Comparison of ENCODE assay signal across 8 cellular contexts in the genomic region with DNA sequence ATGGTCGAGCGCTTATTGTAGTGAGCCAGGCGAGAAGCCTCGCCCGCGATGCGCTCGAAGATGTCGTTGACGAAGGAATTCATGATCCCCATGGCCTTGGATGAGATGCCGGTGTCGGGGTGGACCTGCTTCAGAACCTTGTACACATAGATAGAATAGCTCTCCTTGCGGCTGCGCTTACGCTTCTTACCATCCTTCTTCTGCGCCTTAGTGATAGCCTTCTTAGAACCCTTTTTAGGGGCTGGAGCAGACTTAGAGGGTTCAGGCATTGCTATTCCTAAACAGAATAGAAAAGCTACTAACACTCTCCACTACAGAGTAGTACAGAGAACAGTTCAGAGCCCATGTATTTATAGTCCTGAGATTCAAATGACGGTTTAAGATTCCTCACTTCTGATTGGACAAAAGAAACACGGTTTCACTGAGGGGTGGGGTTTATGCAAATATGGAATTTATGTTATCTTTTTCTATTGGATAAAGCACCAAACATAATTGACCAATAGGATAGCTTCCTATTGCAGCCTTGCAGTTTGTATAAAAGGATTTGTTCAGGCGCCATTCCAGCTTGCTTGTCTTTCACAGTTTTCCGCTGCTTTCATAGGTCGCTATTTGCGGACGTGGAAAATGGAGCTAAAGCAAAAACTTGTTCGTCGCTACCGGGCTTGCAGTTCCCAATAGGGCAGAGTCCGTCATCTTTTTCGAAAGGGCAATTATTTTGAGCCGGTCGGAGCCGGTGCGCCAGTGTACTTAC. TPM values are rescaled to one million over a fixed set of nuclear protein-coding genes. Genes with fewer than 3 reads are reported as not detected.
DNase-seq lines count a peak whose midpoint lies in the region; ATAC-seq and TF ChIP-seq lines count a peak whose summit lies in the region.

No MANE protein-coding gene starts in this region.

- peak; percentile 97 for TF ChIP-seq POLR2A in prostate gland (IDR thresholded peaks at IDR 0.05)

- peak; percentile 71 for ATAC-seq in GM19395 (IDR thresholded peaks at IDR 0.05; ENCODE audit: unreplicated experiment)
- peak; percentile 61 for ATAC-seq in HG03520 (IDR thresholded peaks at IDR 0.05; ENCODE audit: unreplicated experiment)

- peak overlapping the region; percentile 87 to 92 for H3K4me3 Mint-ChIP-seq in CD14-positive monocyte

- H3K9me3 Mint-ChIP-seq in CD14-positive monocyte = peaks cover 0 to 2% (median 0%) of the 10 kb centered on the region in 7 donors

- intact Hi-C loops in CD14-positive monocyte (cut with micrococcal nuclease) (loop anchor here in 1 of 2 donors (5.0 kb wide), 1 partner anchor 79 kb away; a partner anchor contains a TSS), cardiac septum (cut with DNase I) (no loop called here), prostate gland (cut with DNase I) (no loop called here)

- peak overlapping the region; percentile 91 to 96 (median 95) for H3K27ac Mint-ChIP-seq in CD14-positive monocyte

- no peaks in the 10 kb centered on the region for H3K36me3 ChIP-seq in prostate gland

- H3K4me3 ChIP-seq in prostate gland = peak overlapping the region; percentile 28 to 43

- TF ChIP-seq CTCF in CD14-positive monocyte (IDR thresholded peaks at IDR 0.05) (no peak), prostate gland (IDR thresholded peaks at IDR 0.05) (no peak)

- under 1% methylated on average over 32 of the region's 32 CpGs for WGBS in prostate gland

- peaks cover 0 to 5% (median 0%) of the 10 kb centered on the region in 3 donors for H3K27me3 Mint-ChIP-seq in CD14-positive monocyte (ENCODE audit: low read depth in 3 of 3)

- H3K27me3 ChIP-seq in prostate gland (replicated peaks; ENCODE audit: insufficient read depth) = no peaks in the 10 kb centered on the region

- H3K4me1 Mint-ChIP-seq in CD14-positive monocyte = peaks cover 20% of the 10 kb centered on the region

- DNase-seq in CD14-positive monocyte (ENCODE audit: low spot score) (peak; percentile 67), SK-N-DZ (ENCODE audit: low spot score) (peak; percentile 51), amniotic epithelial cell (ENCODE audit: low read depth) (peak; percentile 98), cardiac septum (ENCODE audit: low spot score) (peak; percentile 81), prostate gland (ENCODE audit: low spot score) (peak; percentile 87), NCI-H2081 treated with DMSO at 0.1 percent for 48 hours (lab: John Stamatoyannopoulos, UW) (no peak)

- H3K9me3 ChIP-seq in prostate gland = no peaks in the 10 kb centered on the region

- no peaks in the 10 kb centered on the region for H3K36me3 Mint-ChIP-seq in CD14-positive monocyte

- peak overlapping the region; percentile 86 to 95 for H3K27ac ChIP-seq in prostate gland

- peaks cover 4% of the 10 kb centered on the region for H3K4me1 ChIP-seq in prostate gland (replicated peaks)

RNA-seq across cellular contexts. Expression of a gene that starts 43.7 kb away (rescaled TPM):
- polyA plus RNA-seq in CD14-positive monocyte = 10 to 100 TPM; 14.1 to 16.1 TPM
- not detected in 2 replicates for polyA plus RNA-seq in SK-N-DZ (2014; cell fraction: cytosol; rRNA removed)
- not detected in 2 replicates for polyA plus RNA-seq in SK-N-DZ (2014; cell fraction: nucleus; rRNA removed)
- total RNA-seq in cardiac septum = 2.4 TPM
- 10 to 100 TPM in 1 of 2 donors, 1 to 10 TPM in 1; 8.9 to 16.6 TPM for total RNA-seq in prostate gland
